In genomic region chr7:77199008-77199966, GRCh38 we compare ENCODE assay signal across 9 cellular contexts. TPM values are rescaled to one million over a fixed set of nuclear protein-coding genes. Genes with fewer than 3 reads are reported as not detected.
DNase-seq lines count a peak whose midpoint lies in the region; ATAC-seq, FAIRE-seq and TF ChIP-seq lines count a peak whose summit lies in the region.
"Had no signal": no experiment of that assay in that cellular context is flagged by ENCODE, and none has a peak within 500 bp of the region (broad histone marks: within the 10 kb centered on the region; RNA-seq: fewer than 3 reads in every experiment).

FGL2 (minus strand) TSS chr7:77199819; CDS start chr7:77199793, 26 bp downstream.

- peak within 1 kb of the TSS; percentile 78 for H3K4me3 Mint-ChIP-seq in stimulated activated effector memory CD8-positive, alpha-beta T cell treated with anti-CD3 and anti-CD28 coated beads, Interleukin-12 subunit alpha, Interleukin-12 subunit beta, amount 100 ng/mL, for 72 hours

- peak; percentile 61 for TF ChIP-seq POLR2A in right lobe of liver (IDR thresholded peaks at IDR 0.05)

- H3K9me3 ChIP-seq in right lobe of liver, result no peaks in the 10 kb centered on the region

- H3K4me3 ChIP-seq in right lobe of liver, result peak within 1 kb of the TSS; percentile 20 to 44 (median 34)

- no peaks in the 10 kb centered on the region for H3K36me3 Mint-ChIP-seq in stimulated activated effector memory CD8-positive, alpha-beta T cell treated with anti-CD3 and anti-CD28 coated beads, Interleukin-12 subunit alpha, Interleukin-12 subunit beta, amount 100 ng/mL, for 72 hours

- TF ChIP-seq CTCF in right lobe of liver (IDR thresholded peaks at IDR 0.05), result no peak

- no peaks in the 10 kb centered on the region for H3K27me3 ChIP-seq in right lobe of liver

- FAIRE-seq in colon (lab: Jason Lieb, UNC), result peak; percentile 77
- FAIRE-seq: endometrium had no signal

- intact Hi-C loops in right lobe of liver (cut with DNase I), result no loop called here

- H3K4me1 ChIP-seq in right lobe of liver, result peaks cover 0 to 12% (median 4%) of the 10 kb centered on the region in 4 donors

- peak within 1 kb of the TSS; percentile 37 to 48 (median 42) for H3K27ac ChIP-seq in right lobe of liver

- peak within 1 kb of the TSS; percentile 77 for H3K27ac Mint-ChIP-seq in stimulated activated effector memory CD8-positive, alpha-beta T cell treated with anti-CD3 and anti-CD28 coated beads, Interleukin-12 subunit alpha, Interleukin-12 subunit beta, amount 100 ng/mL, for 72 hours

- H3K4me1 Mint-ChIP-seq in stimulated activated effector memory CD8-positive, alpha-beta T cell treated with anti-CD3 and anti-CD28 coated beads, Interleukin-12 subunit alpha, Interleukin-12 subunit beta, amount 100 ng/mL, for 72 hours, result peaks cover 36% of the 10 kb centered on the region

- no peaks in the 10 kb centered on the region for H3K36me3 ChIP-seq in right lobe of liver

- peak; percentile 63 to 83 (median 72) for ATAC-seq in right lobe of liver
- peak; percentile 75 for ATAC-seq in stimulated activated effector memory CD8-positive, alpha-beta T cell treated with anti-CD3 and anti-CD28 coated beads, Interleukin-12 subunit alpha, Interleukin-12 subunit beta, amount 100 ng/mL, for 72 hours
- ATAC-seq in GM19463 (IDR thresholded peaks at IDR 0.05; ENCODE audit: unreplicated experiment), result no peak
- ATAC-seq in HG03469 (IDR thresholded peaks at IDR 0.05; ENCODE audit: unreplicated experiment), result no peak

- 26% methylated on average over 14 of the region's 15 CpGs for WGBS in right lobe of liver (ENCODE audit: insufficient coverage, low coverage, low lambda C conversion rate, missing lambda C conversion rate)

- DNase-seq in NCI-H748 (lab: John Stamatoyannopoulos, UW; ENCODE audit: unreplicated experiment), result peak; percentile 23
- no peak for DNase-seq in NCI-H748 treated with DMSO at 0.1 percent for 48 hours (lab: John Stamatoyannopoulos, UW)
- DNase-seq in T-helper 22 cell (ENCODE audit: low read depth), result peak; percentile 4
- DNase-seq in right lobe of liver, result peak; percentile 59 to 65 (median 60)
- no peak for DNase-seq in stimulated activated effector memory CD8-positive, alpha-beta T cell treated with anti-CD3 and anti-CD28 coated beads, Interleukin-12 subunit alpha, Interleukin-12 subunit beta, amount 100 ng/mL, for 72 hours (ENCODE audit: low spot score in 2 of 2)

- H3K9me3 Mint-ChIP-seq in stimulated activated effector memory CD8-positive, alpha-beta T cell treated with anti-CD3 and anti-CD28 coated beads, Interleukin-12 subunit alpha, Interleukin-12 subunit beta, amount 100 ng/mL, for 72 hours, result no peaks in the 10 kb centered on the region

RNA-seq across cellular contexts. Expression of gene FGL2, which starts in this region (rescaled TPM):
- 10 to 100 TPM in 1 of 6 experiments, 1 to 10 TPM in 5; 3.4 to 19.3 (median 7.5) TPM for total RNA-seq in right lobe of liver

Comparison
In these comparisons a context has a peak if more than half of its experiments do, and no peak if none do; other contexts are left out.
1. DNase-seq: peak in NCI-H748 (single experiment), T-helper 22 cell (single experiment) and right lobe of liver (3 of 3); none in NCI-H748 treated with DMSO at 0.1 percent for 48 hours (single experiment) and stimulated activated effector memory CD8-positive, alpha-beta T cell treated with anti-CD3 and anti-CD28 coated beads, Interleukin-12 subunit alpha, Interleukin-12 subunit beta, amount 100 ng/mL, for 72 hours (0 of 2).
2. ATAC-seq: peak in right lobe of liver (4 of 4) and stimulated activated effector memory CD8-positive, alpha-beta T cell treated with anti-CD3 and anti-CD28 coated beads, Interleukin-12 subunit alpha, Interleukin-12 subunit beta, amount 100 ng/mL, for 72 hours (single experiment); none in GM19463 (single experiment) and HG03469 (single experiment).